ENCODE assay signal across 8 cellular contexts in the genomic region with DNA sequence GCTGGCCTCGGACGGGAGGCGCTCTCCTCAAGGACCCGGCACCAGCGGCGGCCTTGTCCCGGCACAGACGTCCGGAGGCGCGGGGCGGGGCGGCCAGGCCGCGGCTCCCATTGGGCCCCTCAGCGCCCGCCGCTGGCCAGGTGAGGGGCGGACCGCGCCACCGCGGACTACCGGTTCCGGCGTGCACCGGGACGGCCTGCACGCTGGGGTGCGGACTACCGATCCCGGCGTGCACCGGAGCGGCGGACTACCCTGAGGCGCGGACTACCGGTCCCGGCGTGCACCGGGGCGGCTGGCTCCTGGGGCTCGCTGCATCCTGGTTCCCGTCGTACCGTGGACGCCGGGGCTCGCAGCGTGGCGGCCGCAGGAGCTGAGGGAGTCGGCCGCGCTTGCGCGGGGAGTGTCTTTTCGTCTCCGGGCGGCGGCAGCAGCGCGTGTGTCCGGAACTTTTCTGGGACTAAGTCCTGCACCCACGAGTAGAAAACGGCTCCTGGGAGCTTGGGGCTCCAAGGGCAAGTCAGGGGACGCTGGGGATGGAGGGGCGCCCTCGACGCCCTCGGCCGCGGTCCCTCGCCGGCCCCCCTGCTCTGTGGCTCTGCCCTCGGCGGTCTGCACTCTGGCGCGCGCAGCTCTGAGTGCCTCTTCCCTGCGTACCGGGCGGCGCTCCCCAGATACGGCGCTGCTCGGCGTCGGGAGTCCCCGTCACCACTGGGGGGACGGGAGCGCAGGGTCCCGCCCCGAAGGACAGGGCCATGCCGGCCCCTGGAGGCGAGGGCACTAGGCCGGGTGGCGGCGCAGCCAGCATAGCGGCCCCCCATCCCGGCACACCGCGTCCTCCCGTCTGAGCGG. TPM values are rescaled to one million over a fixed set of nuclear protein-coding genes. Genes with fewer than 3 reads are reported as not detected.
DNase-seq lines count a peak whose midpoint lies in the region; ATAC-seq and TF ChIP-seq lines count a peak whose summit lies in the region.

A gene (minus strand): TSS at position 86 of the 849 bp plus-strand sequence. CDS start 206 bp downstream, outside the sequence.

- 0% methylated on average over 45 to 106 of the region's 106 CpGs for WGBS in endodermal cell (ENCODE audit: insufficient coverage in 1 of 2, insufficient read length in 1 of 2), 2 experiments

- in situ Hi-C loops in Caki2 (cut with HindIII; ENCODE audit: low pct_unique_long_range_greater_than_20kb, low sequenced_read_pairs) = no loop called here

- H3K27ac ChIP-seq in endodermal cell (ENCODE audit: low read depth, low read length) = no peak within 1 kb of the TSS

- H3K4me1 Mint-ChIP-seq in endodermal cell = peaks cover 19% of the 10 kb centered on the region
- peaks cover 18% of the 10 kb centered on the region for H3K4me1 Mint-ChIP-seq in mesothelial cell of epicardium

- DNase-seq in Caki2 (ENCODE audit: low read depth) (peak; percentile 93), HUDEP-2 (lab: John Stamatoyannopoulos, UW; ENCODE audit: unreplicated experiment in 76 of 76) (peak in 74 of 76 experiments; percentile 26 to 94 (median 87)), NOMO-1 treated with dmso at 0.1 percent for 144 hours (lab: John Stamatoyannopoulos, UW; ENCODE audit: unreplicated experiment) (peak; percentile 91), endodermal cell (peak; percentile 97), mesothelial cell of epicardium (ENCODE audit: low spot score in 2 of 2, unreplicated experiment in 2 of 2) (peak; percentile 81 to 91)
- DNase-seq in activated CD8-positive, alpha-beta memory T cell treated with anti-CD3 and anti-CD28 coated beads, Interleukin-2, amount 50 U/mL, for 1 hour (ENCODE audit: extremely low read depth) = peak; percentile 77
- peak; percentile 92 to 95 for DNase-seq in stimulated activated CD8-positive, alpha-beta memory T cell treated with anti-CD3 and anti-CD28 coated beads, Interleukin-15, amount 100 ng/mL, for 48 hours (ENCODE audit: low read depth in 2 of 2)

- H3K27ac Mint-ChIP-seq in endodermal cell = no peak within 1 kb of the TSS
- H3K27ac Mint-ChIP-seq in mesothelial cell of epicardium = peak within 1 kb of the TSS; percentile 67

- TF ChIP-seq CTCF in endodermal cell (conservative IDR thresholded peaks at IDR 0.05) = peak; percentile 50
- no peak for TF ChIP-seq CTCF in mesothelial cell of epicardium (IDR thresholded peaks at IDR 0.05; ENCODE audit: unreplicated experiment)

- peaks cover 2% of the 10 kb centered on the region for H3K36me3 Mint-ChIP-seq in endodermal cell (ENCODE audit: low read depth)
- H3K36me3 Mint-ChIP-seq in mesothelial cell of epicardium = peaks cover 2% of the 10 kb centered on the region

- peaks cover 42% of the 10 kb centered on the region for H3K27me3 ChIP-seq in endodermal cell (ENCODE audit: control insufficient read depth, insufficient read depth, low read length, poor library complexity, severe bottlenecking)

- H3K4me3 ChIP-seq in endodermal cell (ENCODE audit: low read length) = peak within 1 kb of the TSS; percentile 86

- peak; percentile 84 for ATAC-seq in GM21381 (IDR thresholded peaks at IDR 0.05; ENCODE audit: unreplicated experiment)

- H3K4me3 Mint-ChIP-seq in endodermal cell (peak within 1 kb of the TSS; percentile 71), mesothelial cell of epicardium (peak within 1 kb of the TSS; percentile 74)

- H3K9me3 Mint-ChIP-seq in endodermal cell = no peaks in the 10 kb centered on the region
- no peaks in the 10 kb centered on the region for H3K9me3 Mint-ChIP-seq in mesothelial cell of epicardium

- no peaks in the 10 kb centered on the region for H3K4me1 ChIP-seq in endodermal cell (ENCODE audit: control insufficient read depth, insufficient read depth, low read length)

- H3K36me3 ChIP-seq in endodermal cell (ENCODE audit: control insufficient read depth, insufficient read depth, low read length) = no peaks in the 10 kb centered on the region

- H3K27me3 Mint-ChIP-seq in endodermal cell (ENCODE audit: insufficient read depth) = peaks cover 41% of the 10 kb centered on the region
- no peaks in the 10 kb centered on the region for H3K27me3 Mint-ChIP-seq in mesothelial cell of epicardium (ENCODE audit: low read depth)

- no peaks in the 10 kb centered on the region for H3K9me3 ChIP-seq in endodermal cell (ENCODE audit: control insufficient read depth, low read length)

- peak within 1 kb of the TSS; percentile 59 for H3K9ac ChIP-seq in endodermal cell (ENCODE audit: extremely low read depth, low read length, poor library complexity, severe bottlenecking)

RNA-seq across cellular contexts. Expression of the gene that starts here (rescaled TPM):
- total RNA-seq in Caki2 (2014; rRNA removed; shearing (Covaris generic); ENCODE audit: low replicate concordance) = 28.1 and 31.9 TPM in 2 replicates
- total RNA-seq in endodermal cell (10 to 100 TPM; 45.7 to 52.4 TPM), mesothelial cell of epicardium (48.6 to 50.9 TPM (median 48.7 TPM) in 3 replicates)
- 22.3 TPM for polyA plus RNA-seq in endodermal cell (2013, experiment 1 of 2)
- 22.7 TPM for polyA plus RNA-seq in endodermal cell (2013, experiment 2 of 2)
